In genomic region chr10:28217848-28218247, GRCh38 we compare ENCODE assay signal across 12 cellular contexts.
DNase-seq lines count a peak whose midpoint lies in the region; ATAC-seq, FAIRE-seq and TF ChIP-seq lines count a peak whose summit lies in the region.
"Had no signal": no experiment of that assay in that cellular context is flagged by ENCODE, and none has a peak within 500 bp of the region (broad histone marks: within the 10 kb centered on the region; RNA-seq: fewer than 3 reads in every experiment).

No MANE protein-coding gene starts in this region.

- H3K79me2 ChIP-seq in keratinocyte (ENCODE audit: control insufficient read depth, insufficient read depth, low read length), result no peaks in the 10 kb centered on the region

- H3K27me3 ChIP-seq in keratinocyte (ENCODE audit: control insufficient read depth, extremely low read depth, insufficient read depth, low read length), result no peaks in the 10 kb centered on the region

- no peak for TF ChIP-seq CTCF in keratinocyte (optimal IDR thresholded peaks at IDR 0.05 in 1 of 3, IDR thresholded peaks at IDR 0.05 in 1 of 3, conservative IDR thresholded peaks at IDR 0.05 in 1 of 3; ENCODE audit: extremely low read depth in 1 of 3, insufficient read depth in 2 of 3, low read length in 3 of 3)

- peak overlapping the region; percentile 27 for H3K4me2 ChIP-seq in keratinocyte (ENCODE audit: control insufficient read depth, extremely low read depth, insufficient read depth, low read depth, low read length)

- H3K4me1 ChIP-seq in keratinocyte (ENCODE audit: control insufficient read depth, extremely low read depth, insufficient read depth, low read length), result peaks cover 9% of the 10 kb centered on the region

- FAIRE-seq in keratinocyte (lab: Jason Lieb, UNC), result peak; percentile 78

- H3K36me3 ChIP-seq in keratinocyte (ENCODE audit: control insufficient read depth in 2 of 2, extremely low read depth in 1 of 2, insufficient read depth in 2 of 2, low read length in 2 of 2), result no peaks in the 10 kb centered on the region

- H3K9me3 Mint-ChIP-seq in activated naive CD4-positive, alpha-beta T cell treated with anti-CD3 and anti-CD28 coated beads, Interleukin-2, amount 50 U/mL, for 72 hours, result no peaks in the 10 kb centered on the region
- H3K9me3 Mint-ChIP-seq: memory B cell had no signal

- H2AFZ ChIP-seq in keratinocyte (ENCODE audit: control insufficient read depth, low read length), result no peak overlapping the region

- H3K36me3 Mint-ChIP-seq in activated naive CD4-positive, alpha-beta T cell treated with anti-CD3 and anti-CD28 coated beads, Interleukin-2, amount 50 U/mL, for 72 hours, result no peaks in the 10 kb centered on the region
- H3K36me3 Mint-ChIP-seq: activated CD8-positive, alpha-beta memory T cell treated with anti-CD3 and anti-CD28 coated beads, Interleukin-2, amount 10 ng/mL, durations not matched to agents 7 days and 5 days had no signal

- H3K9me1 ChIP-seq in keratinocyte (ENCODE audit: control insufficient read depth, extremely low read depth, insufficient read depth, low read length), result no peaks in the 10 kb centered on the region

- no peak overlapping the region for H3K27ac ChIP-seq in keratinocyte (ENCODE audit: control insufficient read depth, insufficient read depth, low read length)

- no peak overlapping the region for H3K9ac ChIP-seq in keratinocyte (ENCODE audit: control insufficient read depth, extremely low read depth, insufficient read depth, low read length)

- H4K20me1 ChIP-seq in keratinocyte (ENCODE audit: control insufficient read depth, extremely low read depth, insufficient read depth, low read length), result no peaks in the 10 kb centered on the region

- ATAC-seq in activated naive CD4-positive, alpha-beta T cell treated with anti-CD3 and anti-CD28 coated beads, Interleukin-2, amount 50 U/mL, for 72 hours, result peak; percentile 98 to 100
- ATAC-seq in GM18511 (IDR thresholded peaks at IDR 0.05; ENCODE audit: unreplicated experiment), result no peak
- ATAC-seq: activated CD8-positive, alpha-beta memory T cell treated with anti-CD3 and anti-CD28 coated beads, Interleukin-2, amount 10 ng/mL, durations not matched to agents 7 days and 5 days had no signal

- DNase-seq in stimulated activated CD4-positive, alpha-beta T cell treated with anti-CD3 and anti-CD28 coated beads, Interleukin-15, amount 100 ng/mL, for 24 hours, result peak; percentile 26
- no peak for DNase-seq in stimulated activated CD4-positive, alpha-beta T cell treated with anti-CD3 and anti-CD28 coated beads, Interleukin-1b, Interleukin-23, amount 100 ng/mL, for 48 hours
- peak in 1 of 2 donors; percentile 18 for DNase-seq in activated naive CD4-positive, alpha-beta T cell treated with anti-CD3 and anti-CD28 coated beads, Interleukin-2, amount 50 U/mL, for 72 hours (ENCODE audit: low spot score in 2 of 2)
- DNase-seq in keratinocyte (ENCODE audit: low read depth, low spot score) (peak; percentile 15), NCI-H1436 treated with DMSO at 0.1 percent for 48 hours (lab: John Stamatoyannopoulos, UW) (no peak), NCI-H510A treated with DMSO at 0.1 percent for 48 hours (lab: John Stamatoyannopoulos, UW) (no peak), activated gamma-delta T cell (lab: John Stamatoyannopoulos, UW) (no peak)
- DNase-seq: activated CD8-positive, alpha-beta memory T cell treated with anti-CD3 and anti-CD28 coated beads, Interleukin-2, amount 10 ng/mL, durations not matched to agents 7 days and 5 days; erythroblast; SHP77 had no signal

- H3K4me3 ChIP-seq in keratinocyte (ENCODE audit: control insufficient read depth in 2 of 3, extremely low read depth in 1 of 3, insufficient read depth in 2 of 3, low read depth in 1 of 3, low read length in 3 of 3), result no peak overlapping the region

- dilution Hi-C loops in keratinocyte (cut with MboI; ENCODE audit: extremely low pct_ligation_motif_present, low sequenced_read_pairs), result no loop called here

- H3K9me3 ChIP-seq in keratinocyte (ENCODE audit: control insufficient read depth, low read depth, low read length), result no peaks in the 10 kb centered on the region

- peak overlapping the region in 1 of 2 donors; percentile 22 for H3K27ac Mint-ChIP-seq in activated naive CD4-positive, alpha-beta T cell treated with anti-CD3 and anti-CD28 coated beads, Interleukin-2, amount 50 U/mL, for 72 hours
- H3K27ac Mint-ChIP-seq: activated CD8-positive, alpha-beta memory T cell treated with anti-CD3 and anti-CD28 coated beads, Interleukin-2, amount 10 ng/mL, durations not matched to agents 7 days and 5 days; memory B cell had no signal

Comparison
In these comparisons a context has a peak if more than half of its experiments do, and no peak if none do; other contexts are left out.
1. DNase-seq: peak in stimulated activated CD4-positive, alpha-beta T cell treated with anti-CD3 and anti-CD28 coated beads, Interleukin-15, amount 100 ng/mL, for 24 hours (single experiment) and keratinocyte (single experiment); none in stimulated activated CD4-positive, alpha-beta T cell treated with anti-CD3 and anti-CD28 coated beads, Interleukin-1b, Interleukin-23, amount 100 ng/mL, for 48 hours (single experiment), NCI-H1436 treated with DMSO at 0.1 percent for 48 hours (single experiment), NCI-H510A treated with DMSO at 0.1 percent for 48 hours (single experiment) and activated gamma-delta T cell (single experiment).